ENCODE assay signal across 13 cellular contexts in genomic region chr7:32043688-32044087, GRCh38. TPM values are rescaled to one million over a fixed set of nuclear protein-coding genes. Genes with fewer than 3 reads are reported as not detected.
DNase-seq lines count a peak whose midpoint lies in the region; ATAC-seq and TF ChIP-seq lines count a peak whose summit lies in the region.
"Had no signal": no experiment of that assay in that cellular context is flagged by ENCODE, and none has a peak within 500 bp of the region (broad histone marks: within the 10 kb centered on the region; RNA-seq: fewer than 3 reads in every experiment).

No MANE protein-coding gene starts in this region.

- intact Hi-C loops in activated CD4-positive, alpha-beta T cell treated with anti-CD3 and anti-CD28 coated beads for 36 hours (cut with DNase I, micrococcal nuclease): no loop called here

- H3K4me3 ChIP-seq in AG09309 (ENCODE audit: control insufficient read depth, low read depth, low read length): no peak overlapping the region
- H3K4me3 ChIP-seq: lung had no signal

- no peak for TF ChIP-seq POLR2A in erythroblast (IDR thresholded peaks at IDR 0.05; ENCODE audit: low read length)

- CTCF ChIA-PET in activated CD4-positive, alpha-beta T cell treated with anti-CD3 and anti-CD28 coated beads for 36 hours (lab: Charles Lee): no interaction called here

- no peaks in the 10 kb centered on the region for H3K27me3 Mint-ChIP-seq in activated CD4-positive, alpha-beta T cell treated with anti-CD3 and anti-CD28 coated beads for 36 hours

- no peak overlapping the region for H3K27ac Mint-ChIP-seq in activated CD4-positive, alpha-beta T cell treated with anti-CD3 and anti-CD28 coated beads for 36 hours
- H3K27ac Mint-ChIP-seq: CD14-positive monocyte had no signal

- H3K36me3 Mint-ChIP-seq in activated CD4-positive, alpha-beta T cell treated with anti-CD3 and anti-CD28 coated beads for 36 hours (ENCODE audit: low read depth): no peaks in the 10 kb centered on the region
- H3K36me3 Mint-ChIP-seq: CD14-positive monocyte had no signal

- H3K9me3 Mint-ChIP-seq in activated CD4-positive, alpha-beta T cell treated with anti-CD3 and anti-CD28 coated beads for 36 hours (ENCODE audit: low read depth): no peaks in the 10 kb centered on the region

- peak; percentile 17 for DNase-seq in AG09309 (ENCODE audit: low read depth)
- peak; percentile 65 for DNase-seq in dedifferentiated amniotic fluid mesenchymal stem cell (ENCODE audit: extremely low spot score)
- no peak for DNase-seq in activated CD4-positive, alpha-beta T cell treated with anti-CD3 and anti-CD28 coated beads for 36 hours
- DNase-seq in activated naive CD4-positive, alpha-beta T cell (lab: John Stamatoyannopoulos, UW): no peak
- no peak for DNase-seq in erythroblast (lab: John Stamatoyannopoulos, UW)
- DNase-seq: effector CD8-positive, alpha-beta T cell; NCI-H748 treated with DMSO at 0.1 percent for 48 hours; stimulated activated naive CD4-positive, alpha-beta T cell had no signal

- ATAC-seq in GM19023 (IDR thresholded peaks at IDR 0.05; ENCODE audit: unreplicated experiment): peak; percentile 67
- peak; percentile 68 for ATAC-seq in HG03520 (IDR thresholded peaks at IDR 0.05; ENCODE audit: unreplicated experiment)
- ATAC-seq in activated CD4-positive, alpha-beta T cell treated with anti-CD3 and anti-CD28 coated beads for 36 hours: no peak
- ATAC-seq in GM21381 (IDR thresholded peaks at IDR 0.05; ENCODE audit: unreplicated experiment): no peak

- no peaks in the 10 kb centered on the region for H3K4me1 Mint-ChIP-seq in activated CD4-positive, alpha-beta T cell treated with anti-CD3 and anti-CD28 coated beads for 36 hours
- H3K4me1 Mint-ChIP-seq: CD14-positive monocyte had no signal

- POLR2A ChIA-PET in activated CD4-positive, alpha-beta T cell treated with anti-CD3 and anti-CD28 coated beads for 36 hours (lab: Charles Lee): no interaction called here

- H3K4me3 Mint-ChIP-seq in activated CD4-positive, alpha-beta T cell treated with anti-CD3 and anti-CD28 coated beads for 36 hours: no peak overlapping the region
- H3K4me3 Mint-ChIP-seq: CD14-positive monocyte had no signal

- TF ChIP-seq CTCF in AG09309 (IDR thresholded peaks at IDR 0.05; ENCODE audit: control insufficient read depth, insufficient read depth, low read depth, low read length, missing control alignments): no peak

RNA-seq across cellular contexts. Expression of gene PDE1C, which starts 26.5 kb away (rescaled TPM):
- total RNA-seq in activated CD4-positive, alpha-beta T cell treated with anti-CD3 and anti-CD28 coated beads for 36 hours: not detected

Comparison
In these comparisons a context has a peak if more than half of its experiments do, and no peak if none do; other contexts are left out.
1. DNase-seq: peak in AG09309 (single experiment) and dedifferentiated amniotic fluid mesenchymal stem cell (single experiment); none in activated CD4-positive, alpha-beta T cell treated with anti-CD3 and anti-CD28 coated beads for 36 hours (single experiment), activated naive CD4-positive, alpha-beta T cell (0 of 4) and erythroblast (0 of 2).
2. ATAC-seq: peak in GM19023 (single experiment) and HG03520 (single experiment); none in activated CD4-positive, alpha-beta T cell treated with anti-CD3 and anti-CD28 coated beads for 36 hours (single experiment) and GM21381 (single experiment).